In genomic region chr15:62133141-62133540, GRCh38 we compare ENCODE assay signal across 34 cellular contexts. TPM values are rescaled to one million over a fixed set of nuclear protein-coding genes. Genes with fewer than 3 reads are reported as not detected.
"Had no signal": no experiment of that assay in that cellular context is flagged by ENCODE, and none has a peak within 500 bp of the region (broad histone marks: within the 10 kb centered on the region; RNA-seq: fewer than 3 reads in every experiment).

No MANE protein-coding gene starts in this region.

- H3K4me3 ChIP-seq: adrenal gland, ascending aorta, body of pancreas, breast epithelium, cardiac muscle cell had no signal

- H3K4me1 ChIP-seq: breast epithelium had no signal

- H3K36me3 ChIP-seq: adrenal gland, ascending aorta, brain microvascular endothelial cell, breast epithelium, cardiac muscle cell had no signal

- ATAC-seq: activated naive CD4-positive, alpha-beta T cell treated with anti-CD3 and anti-CD28 coated beads, Interleukin-2, amount 50 U/mL, for 72 hours; activated naive CD8-positive, alpha-beta T cell treated with anti-CD3 and anti-CD28 coated beads, Interleukin-2, amount 50 U/mL, for 24 hours; activated T-cell treated with anti-CD3 and anti-CD28 coated beads, Interleukin-2, amount 50 U/mL, for 4 hours; activated T-cell treated with anti-CD3 and anti-CD28 coated beads, Interleukin-2, amount 50 U/mL, for 72 hours; activated T-helper 17 cell treated with anti-CD3 and anti-CD28 coated beads, Interleukin-2, amount 50 U/mL, for 72 hours; body of pancreas had no signal

- FAIRE-seq: astrocyte, bronchial epithelial cell had no signal

- H3K9me3 ChIP-seq: adrenal gland, ascending aorta, body of pancreas, breast epithelium had no signal

- DNase-seq: activated effector memory CD4-positive, alpha-beta T cell treated with anti-CD3 and anti-CD28 coated beads, Interleukin-2, amount 50 U/mL, for 16 hours; activated effector memory CD4-positive, alpha-beta T cell treated with Interleukin-2 at 50 U/mL for 16 hours; activated gamma-delta T cell; activated gamma-delta T cell treated with Interleukin-2 at 50 U/mL for 16 hours; activated naive CD4-positive, alpha-beta T cell; activated naive CD4-positive, alpha-beta T cell treated with anti-CD3 and anti-CD28 coated beads for 36 hours; activated naive CD4-positive, alpha-beta T cell treated with anti-CD3 and anti-CD28 coated beads, Interleukin-2, amount 10 ng/mL, durations not matched to agents 7 days and 5 days; activated naive CD4-positive, alpha-beta T cell treated with anti-CD3 and anti-CD28 coated beads, Interleukin-2, amount 50 U/mL, for 16 hours; activated naive CD4-positive, alpha-beta T cell treated with Interleukin-2 at 50 U/mL for 16 hours; activated naive CD8-positive, alpha-beta T cell treated with anti-CD3 and anti-CD28 coated beads for 36 hours; activated naive CD8-positive, alpha-beta T cell treated with anti-CD3 and anti-CD28 coated beads, Interleukin-2, amount 10 ng/mL, durations not matched to agents 7 days and 5 days; activated naive CD8-positive, alpha-beta T cell treated with anti-CD3 and anti-CD28 coated beads, Interleukin-2, amount 50 U/mL, for 24 hours; activated T-cell treated with anti-CD3 and anti-CD28 coated beads, Interleukin-2, amount 50 U/mL, for 1 hour; activated T-cell treated with anti-CD3 and anti-CD28 coated beads, Interleukin-2, amount 50 U/mL, for 24 hours; activated T-cell treated with anti-CD3 and anti-CD28 coated beads, Interleukin-2, amount 50 U/mL, for 4 hours; activated T-cell treated with anti-CD3 and anti-CD28 coated beads, Interleukin-2, amount 50 U/mL, for 48 hours; activated T-cell treated with anti-CD3 and anti-CD28 coated beads, Interleukin-2, amount 50 U/mL, for 72 hours; adrenal gland; amniotic stem cell; amygdala; anterior cingulate cortex; aorta; body of pancreas; brain microvascular endothelial cell; caudate nucleus; central memory CD4-positive, alpha-beta T cell; cerebellar nuclear complex had no signal

- H3K27ac ChIP-seq: adrenal gland, ascending aorta, body of pancreas, brain microvascular endothelial cell, breast epithelium, cardiac muscle cell had no signal

- H3K27me3 ChIP-seq: adrenal gland, ascending aorta, body of pancreas, brain microvascular endothelial cell, breast epithelium, cardiac muscle cell had no signal

RNA-seq across cellular contexts. Expression of gene C2CD4B, which starts 31.9 kb away (rescaled TPM):
- total RNA-seq: activated naive CD8-positive, alpha-beta T cell treated with anti-CD3 and anti-CD28 coated beads for 36 hours; activated naive CD8-positive, alpha-beta T cell treated with anti-CD3 and anti-CD28 coated beads, Interleukin-2, amount 10 ng/mL, durations not matched to agents 7 days and 5 days; astrocyte had no signal
- polyA plus RNA-seq: cardiac muscle cell had no signal
